In the genomic region with DNA sequence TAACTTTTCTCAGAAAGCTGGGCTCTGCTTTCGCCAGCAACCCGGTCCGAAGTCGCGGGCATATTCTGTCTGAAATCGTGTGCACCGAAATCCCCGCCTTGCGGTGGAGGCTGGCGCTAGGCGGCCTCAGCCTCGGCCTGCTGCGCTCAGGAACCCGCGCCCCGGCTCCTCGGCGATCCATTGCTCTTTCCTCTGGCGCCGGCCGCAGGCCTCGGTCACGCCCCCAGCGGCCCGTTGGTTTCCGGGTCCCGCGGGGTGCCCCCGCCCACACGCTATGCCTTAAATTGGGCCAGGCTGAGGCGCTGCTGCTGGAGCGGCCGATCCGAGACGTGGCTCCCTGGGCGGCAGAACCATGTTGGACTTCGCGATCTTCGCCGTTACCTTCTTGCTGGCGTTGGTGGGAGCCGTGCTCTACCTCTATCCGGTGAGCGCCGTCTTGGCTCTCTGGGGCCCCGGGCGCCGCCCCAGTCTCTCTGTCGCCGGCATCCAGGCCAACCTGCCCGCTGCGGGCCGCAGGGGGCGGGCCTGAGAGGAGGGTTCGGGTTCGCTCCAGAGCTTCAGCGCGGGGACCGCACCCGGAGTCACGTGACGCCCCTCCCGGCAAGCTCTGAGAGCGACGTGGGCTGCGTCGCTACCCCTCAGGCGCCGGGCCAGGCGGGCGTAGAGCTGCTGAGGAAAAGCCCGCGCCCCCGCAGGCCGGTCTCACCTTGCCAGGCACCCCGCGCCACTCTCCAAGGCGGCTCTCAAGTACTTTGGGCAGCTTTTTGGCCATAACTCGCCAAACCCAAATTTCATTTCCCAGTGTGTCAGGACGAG, we compare ENCODE assay signal across 8 cellular contexts.
DNase-seq lines count a peak whose midpoint lies in the region; ATAC-seq and TF ChIP-seq lines count a peak whose summit lies in the region.

A gene with protein sequence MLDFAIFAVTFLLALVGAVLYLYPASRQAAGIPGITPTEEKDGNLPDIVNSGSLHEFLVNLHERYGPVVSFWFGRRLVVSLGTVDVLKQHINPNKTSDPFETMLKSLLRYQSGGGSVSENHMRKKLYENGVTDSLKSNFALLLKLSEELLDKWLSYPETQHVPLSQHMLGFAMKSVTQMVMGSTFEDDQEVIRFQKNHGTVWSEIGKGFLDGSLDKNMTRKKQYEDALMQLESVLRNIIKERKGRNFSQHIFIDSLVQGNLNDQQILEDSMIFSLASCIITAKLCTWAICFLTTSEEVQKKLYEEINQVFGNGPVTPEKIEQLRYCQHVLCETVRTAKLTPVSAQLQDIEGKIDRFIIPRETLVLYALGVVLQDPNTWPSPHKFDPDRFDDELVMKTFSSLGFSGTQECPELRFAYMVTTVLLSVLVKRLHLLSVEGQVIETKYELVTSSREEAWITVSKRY (plus strand): TSS at position 308 of the 816 bp plus-strand sequence. CDS start 45 bp downstream, at position 353.

- peaks cover 27% of the 10 kb centered on the region for H3K36me3 ChIP-seq in BLaER1

- H3K4me2 ChIP-seq in BLaER1: peak within 1 kb of the TSS; percentile 81

- peak within 1 kb of the TSS; percentile 78 for H3K4me3 ChIP-seq in BLaER1
- peak within 1 kb of the TSS; percentile 86 for H3K4me3 ChIP-seq in coronary artery

- H3K27me3 ChIP-seq in BLaER1: no peaks in the 10 kb centered on the region

- peak; percentile 88 for ATAC-seq in HG03460 (IDR thresholded peaks at IDR 0.05; ENCODE audit: unreplicated experiment)

- DNase-seq in GM19240 (ENCODE audit: insufficient read length, low spot score) (peak; percentile 89), NCI-H524 treated with DMSO at 0.1 percent for 48 hours (lab: John Stamatoyannopoulos, UW) (peak; percentile 67), coronary artery (ENCODE audit: low spot score) (peak; percentile 98), left kidney (ENCODE audit: low read depth, low spot score) (peak; percentile 98)
- DNase-seq in activated CD4-positive, alpha-beta T cell treated with anti-CD3 and anti-CD28 coated beads for 48 hours: peak; percentile 98
- peak; percentile 97 to 98 for DNase-seq in stimulated activated CD4-positive, alpha-beta T cell treated with anti-CD3 and anti-CD28 coated beads, Interleukin-2, amount 100 ng/mL, for 24 hours

- no peak for TF ChIP-seq CTCF in coronary artery (IDR thresholded peaks at IDR 0.05)

- peak within 1 kb of the TSS; percentile 87 for H3K27ac ChIP-seq in BLaER1
- H3K27ac ChIP-seq in coronary artery: peak within 1 kb of the TSS; percentile 95 to 97

- H4K20me1 ChIP-seq in BLaER1: peaks cover 12% of the 10 kb centered on the region; the same call in 1 of the 2 replicates

- peaks cover 27% of the 10 kb centered on the region for H3K4me1 ChIP-seq in BLaER1

- H3K9ac ChIP-seq in BLaER1: peak within 1 kb of the TSS; percentile 86

- no peaks in the 10 kb centered on the region for H3K9me3 ChIP-seq in BLaER1

Comparison
In these comparisons a context has a peak if more than half of its experiments do, and no peak if none do; other contexts are left out.
1. Peak in every context shown above with its lines: DNase-seq, ATAC-seq, H3K4me3 ChIP-seq and H3K27ac ChIP-seq.